ENCODE assay signal across 8 cellular contexts in genomic region chr1:35451125-35451528, GRCh38.
DNase-seq lines count a peak whose midpoint lies in the region; ATAC-seq and TF ChIP-seq lines count a peak whose summit lies in the region.

No MANE protein-coding gene starts in this region.

- H3K27me3 ChIP-seq in OCI-LY1 (ENCODE audit: insufficient read depth, low read length) (no peaks in the 10 kb centered on the region), esophagus squamous epithelium (no peaks in the 10 kb centered on the region)

- H3K36me3 Mint-ChIP-seq in nephron (ENCODE audit: low read depth) = peaks cover 34% of the 10 kb centered on the region

- ATAC-seq in HG03442 (IDR thresholded peaks at IDR 0.05; ENCODE audit: unreplicated experiment) = peak; percentile 45
- no peak for ATAC-seq in HG02884 (IDR thresholded peaks at IDR 0.05; ENCODE audit: unreplicated experiment)

- DNase-seq in DMS114 treated with DMSO at 0.1 percent for 48 hours (lab: John Stamatoyannopoulos, UW; ENCODE audit: unreplicated experiment) = peak; percentile 45
- DNase-seq in activated T-cell treated with anti-CD3 and anti-CD28 coated beads for 4 hours = peak; percentile 74
- DNase-seq in esophagus squamous epithelium (lab: John Stamatoyannopoulos, UW) = no peak
- peak; percentile 18 to 76 (median 59) for DNase-seq in stimulated activated naive CD4-positive, alpha-beta T cell (lab: John Stamatoyannopoulos, UW)

- H3K9me3 ChIP-seq in OCI-LY1 (ENCODE audit: low read length) = no peaks in the 10 kb centered on the region
- H3K9me3 ChIP-seq in esophagus squamous epithelium = no peaks in the 10 kb centered on the region

- 0 to 5% methylated on average over 1 to 3 of the region's 3 CpGs for WGBS in esophagus squamous epithelium, 2 donors

- H4K20me1 ChIP-seq in OCI-LY1 (ENCODE audit: insufficient read depth, low read length) = no peaks in the 10 kb centered on the region

- H3K4me3 ChIP-seq in OCI-LY1 (ENCODE audit: low read depth, low read length, poor library complexity, severe bottlenecking) (no peak overlapping the region), esophagus squamous epithelium (no peak overlapping the region)

- H3K4me2 ChIP-seq in OCI-LY1 (ENCODE audit: low read length) = no peak overlapping the region

- TF ChIP-seq CTCF in OCI-LY1 (IDR thresholded peaks at IDR 0.05; ENCODE audit: low read length) (peak; percentile 93), esophagus squamous epithelium (IDR thresholded peaks at IDR 0.05) (peak; percentile 58 to 89 (median 84)), nephron (IDR thresholded peaks at IDR 0.05; ENCODE audit: unreplicated experiment in 3 of 3) (peak; percentile 77 to 82 (median 82))

- intact Hi-C loops in esophagus squamous epithelium (cut with DNase I) = loop anchor here (5.0 kb wide), 1 partner anchor 111 kb away; no protein-coding TSS in a partner anchor

- no peaks in the 10 kb centered on the region for H3K9me2 ChIP-seq in OCI-LY1 (ENCODE audit: low read depth, low read length)

- H3K9ac ChIP-seq in OCI-LY1 (ENCODE audit: low read length) = no peak overlapping the region

- no peak for TF ChIP-seq POLR2A in esophagus squamous epithelium (IDR thresholded peaks at IDR 0.05)

- no peaks in the 10 kb centered on the region for H3K79me2 ChIP-seq in OCI-LY1 (ENCODE audit: insufficient read depth, low read length)

- peak overlapping the region; percentile 11 to 63 (median 19) for H3K27ac Mint-ChIP-seq in nephron

- H3K4me3 Mint-ChIP-seq in nephron = no peak overlapping the region

- H3K4me1 ChIP-seq in OCI-LY1 (ENCODE audit: insufficient read depth, low read length, severe bottlenecking) (peaks cover 11% of the 10 kb centered on the region), esophagus squamous epithelium (peaks cover 20 to 58% (median 41%) of the 10 kb centered on the region in 3 donors)

- H3K4me1 Mint-ChIP-seq in nephron = peaks cover 24% of the 10 kb centered on the region

- no peaks in the 10 kb centered on the region for H3F3A ChIP-seq in OCI-LY1 (ENCODE audit: insufficient read depth, low read length)

- peaks cover 31% of the 10 kb centered on the region; the same call in 1 of the 2 replicates for H3K36me3 ChIP-seq in OCI-LY1 (ENCODE audit: insufficient read depth, low read length)
- H3K36me3 ChIP-seq in esophagus squamous epithelium = peaks cover 9 to 92% (median 11%) of the 10 kb centered on the region in 3 donors

- H3K9me3 Mint-ChIP-seq in nephron = no peaks in the 10 kb centered on the region

- H3K27ac ChIP-seq in OCI-LY1 (ENCODE audit: low read depth, low read length, poor library complexity, severe bottlenecking) (peak overlapping the region; percentile 54), esophagus squamous epithelium (peak overlapping the region in 3 of 4 donors; percentile 48 to 80 (median 70))

- no peaks in the 10 kb centered on the region for H3K27me3 Mint-ChIP-seq in nephron (ENCODE audit: low read depth)

- no peak overlapping the region for H2AFZ ChIP-seq in OCI-LY1 (ENCODE audit: low read length)
